In genomic region chr6:2245103-2245953, GRCh38 we compare ENCODE assay signal across 1 cellular context.
A peak's percentile ranks its signal among the peaks of the same experiment; 100 is the strongest.
TF ChIP-seq lines count a peak whose summit lies in the region.

Gene GMDS (minus strand): TSS chr6:2245605.

TF ChIP-seq in HepG2, 621 proteins besides CTCF, POLR2A, EP300 and RAD21 (continued from another document and continues in another):
- TF ChIP-seq ZNF160 (CRISPR knock-in tag; IDR thresholded peaks at IDR 0.05): peak; percentile 90; the same call in 1 of the 2 replicates
- TF ChIP-seq ZNF839 (CRISPR knock-in tag; IDR thresholded peaks at IDR 0.05; ENCODE audit: borderline replicate concordance): peak; percentile 74; the same call in 1 of the 2 replicates
- TF ChIP-seq ELF1 (CRISPR knock-in tag; IDR thresholded peaks at IDR 0.05): peak; percentile 33; the same call in 1 of the 2 replicates
- 0 out of 2 replicates have a peak, but pooled peaks have one; percentile 26 for TF ChIP-seq SMYD3 (CRISPR knock-in tag; IDR thresholded peaks at IDR 0.05)
- peak; percentile 26 for TF ChIP-seq HNRNPH1 (optimal IDR thresholded peaks at IDR 0.05; ENCODE audit: low read depth, low read length)
- TF ChIP-seq ZIK1 (CRISPR knock-in tag; IDR thresholded peaks at IDR 0.05; ENCODE audit: borderline replicate concordance, low read depth): peak; percentile 99
- TF ChIP-seq, protein P1, sequence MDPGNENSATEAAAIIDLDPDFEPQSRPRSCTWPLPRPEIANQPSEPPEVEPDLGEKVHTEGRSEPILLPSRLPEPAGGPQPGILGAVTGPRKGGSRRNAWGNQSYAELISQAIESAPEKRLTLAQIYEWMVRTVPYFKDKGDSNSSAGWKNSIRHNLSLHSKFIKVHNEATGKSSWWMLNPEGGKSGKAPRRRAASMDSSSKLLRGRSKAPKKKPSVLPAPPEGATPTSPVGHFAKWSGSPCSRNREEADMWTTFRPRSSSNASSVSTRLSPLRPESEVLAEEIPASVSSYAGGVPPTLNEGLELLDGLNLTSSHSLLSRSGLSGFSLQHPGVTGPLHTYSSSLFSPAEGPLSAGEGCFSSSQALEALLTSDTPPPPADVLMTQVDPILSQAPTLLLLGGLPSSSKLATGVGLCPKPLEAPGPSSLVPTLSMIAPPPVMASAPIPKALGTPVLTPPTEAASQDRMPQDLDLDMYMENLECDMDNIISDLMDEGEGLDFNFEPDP (CRISPR knock-in tag; conservative IDR thresholded peaks at IDR 0.05): no peak
- peak; percentile 23; the same call in 1 of the 2 replicates for TF ChIP-seq ZNF691 (CRISPR knock-in tag; IDR thresholded peaks at IDR 0.05; ENCODE audit: borderline replicate concordance, low read depth)
- TF ChIP-seq TEAD2 (CRISPR knock-in tag; IDR thresholded peaks at IDR 0.05): 0 out of 2 replicates have a peak, but pooled peaks have one; percentile 47
- 0 out of 2 replicates have a peak, but pooled peaks have one; percentile 5 for TF ChIP-seq ZNF792 (CRISPR knock-in tag; IDR thresholded peaks at IDR 0.05)
- no peak for TF ChIP-seq ZFP1 (CRISPR knock-in tag; IDR thresholded peaks at IDR 0.05)
- peak; percentile 91 for TF ChIP-seq ZNF567 (CRISPR knock-in tag; IDR thresholded peaks at IDR 0.05; ENCODE audit: borderline replicate concordance)
- TF ChIP-seq KLF13 (CRISPR knock-in tag; IDR thresholded peaks at IDR 0.05): peak; percentile 31; the same call in 1 of the 2 replicates
- peak; percentile 59; the same call in 1 of the 2 replicates for TF ChIP-seq KDM5A (IDR thresholded peaks at IDR 0.05; ENCODE audit: borderline replicate concordance, low read length)
- TF ChIP-seq ZNF101 (CRISPR knock-in tag; IDR thresholded peaks at IDR 0.05; ENCODE audit: borderline replicate concordance, low read depth): no peak
- TF ChIP-seq NR0B2 (CRISPR knock-in tag; IDR thresholded peaks at IDR 0.05): peak; percentile 90; the same call in 1 of the 2 replicates
- peak; percentile 61; the same call in 1 of the 2 replicates for TF ChIP-seq CENPBD1 (CRISPR knock-in tag; IDR thresholded peaks at IDR 0.05; ENCODE audit: borderline replicate concordance, low read depth)
- TF ChIP-seq MATR3 (CRISPR knock-in tag; IDR thresholded peaks at IDR 0.05): 0 out of 2 replicates have a peak, but pooled peaks have one; percentile 25
- 0 out of 2 replicates have a peak, but pooled peaks have one; percentile 33 for TF ChIP-seq RFX5 (IDR thresholded peaks at IDR 0.05; ENCODE audit: low read depth, low read length)
- TF ChIP-seq, protein P2, sequence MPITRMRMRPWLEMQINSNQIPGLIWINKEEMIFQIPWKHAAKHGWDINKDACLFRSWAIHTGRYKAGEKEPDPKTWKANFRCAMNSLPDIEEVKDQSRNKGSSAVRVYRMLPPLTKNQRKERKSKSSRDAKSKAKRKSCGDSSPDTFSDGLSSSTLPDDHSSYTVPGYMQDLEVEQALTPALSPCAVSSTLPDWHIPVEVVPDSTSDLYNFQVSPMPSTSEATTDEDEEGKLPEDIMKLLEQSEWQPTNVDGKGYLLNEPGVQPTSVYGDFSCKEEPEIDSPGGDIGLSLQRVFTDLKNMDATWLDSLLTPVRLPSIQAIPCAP (CRISPR knock-in tag; IDR thresholded peaks at IDR 0.05; ENCODE audit: low read depth): no peak
- peak; percentile 95 for TF ChIP-seq SP4 (CRISPR knock-in tag; IDR thresholded peaks at IDR 0.05)
- peak; percentile 74 for TF ChIP-seq MYC (CRISPR knock-in tag; IDR thresholded peaks at IDR 0.05; ENCODE audit: borderline replicate concordance)
- TF ChIP-seq, protein P3, sequence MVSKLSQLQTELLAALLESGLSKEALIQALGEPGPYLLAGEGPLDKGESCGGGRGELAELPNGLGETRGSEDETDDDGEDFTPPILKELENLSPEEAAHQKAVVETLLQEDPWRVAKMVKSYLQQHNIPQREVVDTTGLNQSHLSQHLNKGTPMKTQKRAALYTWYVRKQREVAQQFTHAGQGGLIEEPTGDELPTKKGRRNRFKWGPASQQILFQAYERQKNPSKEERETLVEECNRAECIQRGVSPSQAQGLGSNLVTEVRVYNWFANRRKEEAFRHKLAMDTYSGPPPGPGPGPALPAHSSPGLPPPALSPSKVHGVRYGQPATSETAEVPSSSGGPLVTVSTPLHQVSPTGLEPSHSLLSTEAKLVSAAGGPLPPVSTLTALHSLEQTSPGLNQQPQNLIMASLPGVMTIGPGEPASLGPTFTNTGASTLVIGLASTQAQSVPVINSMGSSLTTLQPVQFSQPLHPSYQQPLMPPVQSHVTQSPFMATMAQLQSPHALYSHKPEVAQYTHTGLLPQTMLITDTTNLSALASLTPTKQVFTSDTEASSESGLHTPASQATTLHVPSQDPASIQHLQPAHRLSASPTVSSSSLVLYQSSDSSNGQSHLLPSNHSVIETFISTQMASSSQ (IDR thresholded peaks at IDR 0.05; ENCODE audit: low read depth): no peak
- TF ChIP-seq, protein P3 (CRISPR knock-in tag; IDR thresholded peaks at IDR 0.05; ENCODE audit: borderline replicate concordance): peak; percentile 50; the same call in 1 of the 2 replicates
- 0 out of 2 replicates have a peak, but pooled peaks have one; percentile 6 for TF ChIP-seq JUN (CRISPR knock-in tag; IDR thresholded peaks at IDR 0.05)
- TF ChIP-seq SMAD1 (CRISPR knock-in tag; IDR thresholded peaks at IDR 0.05; ENCODE audit: borderline replicate concordance, low read depth): peak; percentile 93; the same call in 1 of the 2 replicates
- peak; percentile 80; the same call in 1 of the 2 replicates for TF ChIP-seq ZFYVE20 (CRISPR knock-in tag; IDR thresholded peaks at IDR 0.05; ENCODE audit: borderline replicate concordance, low read depth)
- 0 out of 2 replicates have a peak, but pooled peaks have one; percentile 68 for TF ChIP-seq MYNN (CRISPR knock-in tag; IDR thresholded peaks at IDR 0.05; ENCODE audit: low read depth)
- peak; percentile 5 for TF ChIP-seq NCOA2 (CRISPR knock-in tag; IDR thresholded peaks at IDR 0.05)
- TF ChIP-seq ZNF296 (CRISPR knock-in tag; conservative IDR thresholded peaks at IDR 0.05): peak; percentile 91; the same call in 1 of the 2 replicates
- peak; percentile 97 for TF ChIP-seq ZNF513 (CRISPR knock-in tag; conservative IDR thresholded peaks at IDR 0.05)
- TF ChIP-seq ZNF768 (CRISPR knock-in tag; IDR thresholded peaks at IDR 0.05): peak; percentile 71
- TF ChIP-seq, protein P4, sequence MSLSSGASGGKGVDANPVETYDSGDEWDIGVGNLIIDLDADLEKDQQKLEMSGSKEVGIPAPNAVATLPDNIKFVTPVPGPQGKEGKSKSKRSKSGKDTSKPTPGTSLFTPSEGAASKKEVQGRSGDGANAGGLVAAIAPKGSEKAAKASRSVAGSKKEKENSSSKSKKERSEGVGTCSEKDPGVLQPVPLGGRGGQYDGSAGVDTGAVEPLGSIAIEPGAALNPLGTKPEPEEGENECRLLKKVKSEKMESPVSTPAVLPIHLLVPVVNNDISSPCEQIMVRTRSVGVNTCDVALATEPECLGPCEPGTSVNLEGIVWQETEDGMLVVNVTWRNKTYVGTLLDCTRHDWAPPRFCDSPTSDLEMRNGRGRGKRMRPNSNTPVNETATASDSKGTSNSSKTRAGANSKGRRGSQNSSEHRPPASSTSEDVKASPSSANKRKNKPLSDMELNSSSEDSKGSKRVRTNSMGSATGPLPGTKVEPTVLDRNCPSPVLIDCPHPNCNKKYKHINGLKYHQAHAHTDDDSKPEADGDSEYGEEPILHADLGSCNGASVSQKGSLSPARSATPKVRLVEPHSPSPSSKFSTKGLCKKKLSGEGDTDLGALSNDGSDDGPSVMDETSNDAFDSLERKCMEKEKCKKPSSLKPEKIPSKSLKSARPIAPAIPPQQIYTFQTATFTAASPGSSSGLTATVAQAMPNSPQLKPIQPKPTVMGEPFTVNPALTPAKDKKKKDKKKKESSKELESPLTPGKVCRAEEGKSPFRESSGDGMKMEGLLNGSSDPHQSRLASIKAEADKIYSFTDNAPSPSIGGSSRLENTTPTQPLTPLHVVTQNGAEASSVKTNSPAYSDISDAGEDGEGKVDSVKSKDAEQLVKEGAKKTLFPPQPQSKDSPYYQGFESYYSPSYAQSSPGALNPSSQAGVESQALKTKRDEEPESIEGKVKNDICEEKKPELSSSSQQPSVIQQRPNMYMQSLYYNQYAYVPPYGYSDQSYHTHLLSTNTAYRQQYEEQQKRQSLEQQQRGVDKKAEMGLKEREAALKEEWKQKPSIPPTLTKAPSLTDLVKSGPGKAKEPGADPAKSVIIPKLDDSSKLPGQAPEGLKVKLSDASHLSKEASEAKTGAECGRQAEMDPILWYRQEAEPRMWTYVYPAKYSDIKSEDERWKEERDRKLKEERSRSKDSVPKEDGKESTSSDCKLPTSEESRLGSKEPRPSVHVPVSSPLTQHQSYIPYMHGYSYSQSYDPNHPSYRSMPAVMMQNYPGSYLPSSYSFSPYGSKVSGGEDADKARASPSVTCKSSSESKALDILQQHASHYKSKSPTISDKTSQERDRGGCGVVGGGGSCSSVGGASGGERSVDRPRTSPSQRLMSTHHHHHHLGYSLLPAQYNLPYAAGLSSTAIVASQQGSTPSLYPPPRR (CRISPR knock-in tag; IDR thresholded peaks at IDR 0.05; ENCODE audit: borderline replicate concordance): 0 out of 2 replicates have a peak, but pooled peaks have one; percentile 3
- TF ChIP-seq TBX2 (CRISPR knock-in tag; IDR thresholded peaks at IDR 0.05; ENCODE audit: borderline replicate concordance): no peak
- 0 out of 2 replicates have a peak, but pooled peaks have one; percentile 2 for TF ChIP-seq RCOR2 (CRISPR knock-in tag; IDR thresholded peaks at IDR 0.05)
- no peak for TF ChIP-seq ZNF781 (CRISPR knock-in tag; IDR thresholded peaks at IDR 0.05; ENCODE audit: borderline replicate concordance, not compliant biosample characterization)
- TF ChIP-seq, protein P5, sequence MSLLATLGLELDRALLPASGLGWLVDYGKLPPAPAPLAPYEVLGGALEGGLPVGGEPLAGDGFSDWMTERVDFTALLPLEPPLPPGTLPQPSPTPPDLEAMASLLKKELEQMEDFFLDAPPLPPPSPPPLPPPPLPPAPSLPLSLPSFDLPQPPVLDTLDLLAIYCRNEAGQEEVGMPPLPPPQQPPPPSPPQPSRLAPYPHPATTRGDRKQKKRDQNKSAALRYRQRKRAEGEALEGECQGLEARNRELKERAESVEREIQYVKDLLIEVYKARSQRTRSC (CRISPR knock-in tag; IDR thresholded peaks at IDR 0.05; ENCODE audit: low read depth): no peak
- no peak for TF ChIP-seq ZNF576 (CRISPR knock-in tag; IDR thresholded peaks at IDR 0.05)
- peak; percentile 90 for TF ChIP-seq RNF2 (conservative IDR thresholded peaks at IDR 0.05; ENCODE audit: low read depth)
- TF ChIP-seq ZXDC (CRISPR knock-in tag; IDR thresholded peaks at IDR 0.05): peak; percentile 92; the same call in 1 of the 2 replicates
- TF ChIP-seq ZNF3 (CRISPR knock-in tag; IDR thresholded peaks at IDR 0.05): no peak
- TF ChIP-seq MAF1 (CRISPR knock-in tag; IDR thresholded peaks at IDR 0.05; ENCODE audit: borderline replicate concordance): peak; percentile 87; the same call in 1 of the 2 replicates
